In the genomic region with DNA sequence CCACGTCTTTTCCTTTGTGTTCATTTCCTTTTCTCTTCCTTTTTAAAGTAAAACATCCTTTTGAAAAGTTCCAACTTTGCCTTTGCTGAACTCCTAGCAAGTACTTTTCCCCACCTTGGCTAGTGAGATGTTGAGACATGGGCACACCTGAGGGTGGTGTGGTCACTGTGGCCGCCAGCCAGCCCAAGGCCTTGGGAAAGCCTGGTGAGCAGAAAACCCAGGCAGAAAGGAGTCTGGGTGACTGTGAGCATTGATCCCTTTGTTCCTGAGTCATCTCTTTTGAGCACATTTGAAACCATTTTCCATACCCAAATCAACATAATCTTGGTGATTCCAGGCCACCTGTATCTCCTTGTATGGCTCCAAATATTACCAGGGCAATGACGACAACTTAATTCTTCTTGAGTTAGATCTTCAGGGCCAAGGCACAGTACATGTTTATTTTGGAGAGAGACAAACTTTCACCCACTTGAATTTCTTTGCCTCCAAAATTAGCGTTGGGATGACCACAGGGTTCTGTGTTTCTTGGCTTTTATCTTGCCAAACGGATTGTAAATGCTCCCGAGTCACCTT, we compare ENCODE assay signal across 17 cellular contexts. TPM values are rescaled to one million over a fixed set of nuclear protein-coding genes. Genes with fewer than 3 reads are reported as not detected.
A peak's percentile ranks its signal among the peaks of the same experiment; 100 is the strongest.
DNase-seq lines count a peak whose midpoint lies in the region; ATAC-seq and TF ChIP-seq lines count a peak whose summit lies in the region.
"Had no signal": no experiment of that assay in that cellular context is flagged by ENCODE, and none has a peak within 500 bp of the region (broad histone marks: within the 10 kb centered on the region; RNA-seq: fewer than 3 reads in every experiment).

No MANE protein-coding gene starts in this region.

- no peak for ATAC-seq in activated naive CD8-positive, alpha-beta T cell treated with anti-CD3 and anti-CD28 coated beads, Interleukin-2, amount 50 U/mL, for 24 hours
- no peak for ATAC-seq in HG03439 (IDR thresholded peaks at IDR 0.05; ENCODE audit: unreplicated experiment)

- H3K27ac ChIP-seq in esophagus squamous epithelium = peak overlapping the region; percentile 26 to 83 (median 63)
- peak overlapping the region; percentile 6 for H3K27ac ChIP-seq in urinary bladder (ENCODE audit: low read depth)
- H3K27ac ChIP-seq: neural progenitor cell had no signal

- 69% methylated on average over 6 of the region's 6 CpGs for WGBS in esophagus squamous epithelium, 2 donors
- WGBS in urinary bladder = 63% methylated on average over 6 of the region's 6 CpGs

- no peaks in the 10 kb centered on the region for H3K4me1 Mint-ChIP-seq in activated naive CD8-positive, alpha-beta T cell treated with anti-CD3 and anti-CD28 coated beads for 36 hours
- H3K4me1 Mint-ChIP-seq in activated naive CD8-positive, alpha-beta T cell treated with anti-CD3 and anti-CD28 coated beads, Interleukin-2, amount 50 U/mL, for 24 hours = peaks cover 2% of the 10 kb centered on the region
- peaks cover 29% of the 10 kb centered on the region for H3K4me1 Mint-ChIP-seq in progenitor cell of endocrine pancreas (ENCODE audit: low read depth)
- H3K4me1 Mint-ChIP-seq: memory B cell, neural progenitor cell had no signal

- H3K27me3 Mint-ChIP-seq in activated naive CD8-positive, alpha-beta T cell treated with anti-CD3 and anti-CD28 coated beads for 36 hours = peaks cover 47% of the 10 kb centered on the region
- H3K27me3 Mint-ChIP-seq in activated naive CD8-positive, alpha-beta T cell treated with anti-CD3 and anti-CD28 coated beads, Interleukin-2, amount 50 U/mL, for 24 hours = peaks cover 28% of the 10 kb centered on the region
- H3K27me3 Mint-ChIP-seq in progenitor cell of endocrine pancreas = peaks cover 28% of the 10 kb centered on the region

- no peak overlapping the region for H3K4me3 ChIP-seq in esophagus squamous epithelium
- no peak overlapping the region for H3K4me3 ChIP-seq in urinary bladder (ENCODE audit: low read depth, low read length)
- H3K4me3 ChIP-seq: neural progenitor cell had no signal

- no peaks in the 10 kb centered on the region for H3K9me3 Mint-ChIP-seq in activated naive CD8-positive, alpha-beta T cell treated with anti-CD3 and anti-CD28 coated beads for 36 hours
- H3K9me3 Mint-ChIP-seq in activated naive CD8-positive, alpha-beta T cell treated with anti-CD3 and anti-CD28 coated beads, Interleukin-2, amount 50 U/mL, for 24 hours = no peaks in the 10 kb centered on the region
- H3K9me3 Mint-ChIP-seq in progenitor cell of endocrine pancreas (ENCODE audit: low read depth) = peaks cover 4% of the 10 kb centered on the region
- H3K9me3 Mint-ChIP-seq: activated naive CD4-positive, alpha-beta T cell treated with anti-CD3 and anti-CD28 coated beads for 36 hours; memory B cell; neural progenitor cell; T-helper 1 cell treated with Interleukin-12 subunit alpha and Interleukin-12 subunit beta and Interleukin-4 antibody, amounts not matched to agents 30 μg/mL and 1 μg/mL, for 36 hours had no signal

- no peaks in the 10 kb centered on the region for H3K36me3 ChIP-seq in esophagus squamous epithelium
- H3K36me3 ChIP-seq in urinary bladder (ENCODE audit: insufficient read depth) = no peaks in the 10 kb centered on the region
- H3K36me3 ChIP-seq: neural progenitor cell had no signal

- H3K27ac Mint-ChIP-seq in activated naive CD8-positive, alpha-beta T cell treated with anti-CD3 and anti-CD28 coated beads for 36 hours = peak overlapping the region; percentile 28
- H3K27ac Mint-ChIP-seq in activated naive CD8-positive, alpha-beta T cell treated with anti-CD3 and anti-CD28 coated beads, Interleukin-2, amount 50 U/mL, for 24 hours = no peak overlapping the region
- peak overlapping the region; percentile 68 for H3K27ac Mint-ChIP-seq in progenitor cell of endocrine pancreas
- H3K27ac Mint-ChIP-seq: activated naive CD4-positive, alpha-beta T cell treated with anti-CD3 and anti-CD28 coated beads for 36 hours; memory B cell; neural progenitor cell; T-helper 1 cell treated with Interleukin-12 subunit alpha and Interleukin-12 subunit beta and Interleukin-4 antibody, amounts not matched to agents 30 μg/mL and 1 μg/mL, for 36 hours had no signal

- no peaks in the 10 kb centered on the region for H3K36me3 Mint-ChIP-seq in activated naive CD8-positive, alpha-beta T cell treated with anti-CD3 and anti-CD28 coated beads for 36 hours
- H3K36me3 Mint-ChIP-seq in activated naive CD8-positive, alpha-beta T cell treated with anti-CD3 and anti-CD28 coated beads, Interleukin-2, amount 50 U/mL, for 24 hours (ENCODE audit: low read depth) = no peaks in the 10 kb centered on the region
- no peaks in the 10 kb centered on the region for H3K36me3 Mint-ChIP-seq in progenitor cell of endocrine pancreas (ENCODE audit: insufficient read depth)
- H3K36me3 Mint-ChIP-seq: memory B cell, neural progenitor cell had no signal

- intact Hi-C loops in esophagus squamous epithelium (cut with DNase I) = no loop called here

- no peak overlapping the region for H3K4me3 Mint-ChIP-seq in activated naive CD8-positive, alpha-beta T cell treated with anti-CD3 and anti-CD28 coated beads for 36 hours
- no peak overlapping the region for H3K4me3 Mint-ChIP-seq in activated naive CD8-positive, alpha-beta T cell treated with anti-CD3 and anti-CD28 coated beads, Interleukin-2, amount 50 U/mL, for 24 hours
- no peak overlapping the region for H3K4me3 Mint-ChIP-seq in progenitor cell of endocrine pancreas (ENCODE audit: low read depth)
- H3K4me3 Mint-ChIP-seq: activated naive CD4-positive, alpha-beta T cell treated with anti-CD3 and anti-CD28 coated beads for 36 hours; memory B cell; neural progenitor cell; T-helper 1 cell treated with Interleukin-12 subunit alpha and Interleukin-12 subunit beta and Interleukin-4 antibody, amounts not matched to agents 30 μg/mL and 1 μg/mL, for 36 hours had no signal

- no peak for DNase-seq in activated naive CD8-positive, alpha-beta T cell treated with anti-CD3 and anti-CD28 coated beads for 36 hours
- DNase-seq in activated naive CD8-positive, alpha-beta T cell treated with anti-CD3 and anti-CD28 coated beads, Interleukin-2, amount 50 U/mL, for 24 hours = no peak
- DNase-seq in esophagus squamous epithelium (lab: John Stamatoyannopoulos, UW) (no peak), progenitor cell of endocrine pancreas (ENCODE audit: low spot score, unreplicated experiment) (no peak), anterior cingulate cortex (lab: John Stamatoyannopoulos, UW) (no peak)
- no peak for DNase-seq in effector CD8-positive, alpha-beta T cell (lab: John Stamatoyannopoulos, UW)
- DNase-seq: activated CD4-positive, CD25-positive, alpha-beta regulatory T cell; activated naive CD4-positive, alpha-beta T cell treated with anti-CD3 and anti-CD28 coated beads for 36 hours; cerebellar nuclear complex; hypothalamus; NCI-H1694 treated with DMSO at 0.1 percent for 48 hours; NCI-H510A treated with DMSO at 0.1 percent for 48 hours had no signal

- TF ChIP-seq POLR2A in esophagus squamous epithelium (IDR thresholded peaks at IDR 0.05) = no peak

- H3K27me3 ChIP-seq in esophagus squamous epithelium = no peaks in the 10 kb centered on the region
- H3K27me3 ChIP-seq: neural progenitor cell had no signal

- TF ChIP-seq CTCF in esophagus squamous epithelium (IDR thresholded peaks at IDR 0.05) (no peak), progenitor cell of endocrine pancreas (IDR thresholded peaks at IDR 0.05; ENCODE audit: unreplicated experiment) (no peak)

- H3K4me1 ChIP-seq in esophagus squamous epithelium = peaks cover 40 to 99% (median 87%) of the 10 kb centered on the region in 3 donors
- H3K4me1 ChIP-seq in urinary bladder (ENCODE audit: insufficient read depth) = peaks cover 4% of the 10 kb centered on the region
- H3K4me1 ChIP-seq: neural progenitor cell had no signal

- H3K9me3 ChIP-seq in esophagus squamous epithelium = no peaks in the 10 kb centered on the region

RNA-seq across cellular contexts. Expression of a gene that starts 14.5 kb away (rescaled TPM):
- 1 to 10 TPM in 1 of 2 experiments, under 1 TPM in 1; 0.78 to 1.5 TPM for total RNA-seq in activated naive CD8-positive, alpha-beta T cell treated with anti-CD3 and anti-CD28 coated beads for 36 hours
- total RNA-seq in esophagus squamous epithelium (100 to 1,000 TPM in 2 of 4 donors, 10 to 100 TPM in 2; 86.7 to 151 (median 105) TPM), progenitor cell of endocrine pancreas (5.1 and 5.9 TPM in 2 replicates), urinary bladder (42.8 TPM)
- 163 TPM for polyA plus RNA-seq in urinary bladder
